8 cellular contexts compared by ENCODE assay signal in genomic region chr4:149897784-149898183, GRCh38.
DNase-seq lines count a peak whose midpoint lies in the region; ATAC-seq, FAIRE-seq and TF ChIP-seq lines count a peak whose summit lies in the region.

No MANE protein-coding gene starts in this region.

- TF ChIP-seq EP300 in SK-N-SH (IDR thresholded peaks at IDR 0.05; ENCODE audit: borderline replicate concordance in 1 of 2, low read depth in 1 of 2, low read length in 1 of 2) (no peak), HepG2 (IDR thresholded peaks at IDR 0.05; ENCODE audit: low read depth in 2 of 2, low read length in 2 of 2) (no peak), HepG2 (CRISPR knock-in tag; IDR thresholded peaks at IDR 0.05; ENCODE audit: borderline replicate concordance) (no peak)

- TF ChIP-seq RAD21 in SK-N-SH (IDR thresholded peaks at IDR 0.05; ENCODE audit: low read length) (peak; percentile 71), HepG2 (CRISPR knock-in tag; IDR thresholded peaks at IDR 0.05) (no peak)

- no peak overlapping the region for H3K4me3 ChIP-seq in HEK293 (ENCODE audit: low read depth, low read length)
- no peak overlapping the region for H3K4me3 ChIP-seq in SK-N-SH (ENCODE audit: low read depth in 2 of 2, low read length in 1 of 2)
- no peak overlapping the region for H3K4me3 ChIP-seq in HepG2 (replicated peaks in 1 of 3; ENCODE audit: insufficient read depth in 1 of 3, low read depth in 2 of 3, low read length in 3 of 3)

- POLR2A ChIA-PET in HEK293 (lab: Yijun Ruan, JAX) (no interaction called here), SK-N-SH (lab: Yijun Ruan, JAX) (no interaction called here), HepG2 (lab: Yijun Ruan, JAX) (no interaction called here)

- H3K9ac ChIP-seq in SK-N-SH (no peak overlapping the region), HepG2 (ENCODE audit: insufficient read depth, low read depth, low read length) (no peak overlapping the region)

- H3K9me3 ChIP-seq in HEK293 (ENCODE audit: control insufficient read depth, insufficient read depth, low read depth, low read length) (no peaks in the 10 kb centered on the region), SK-N-SH (no peaks in the 10 kb centered on the region), HepG2 (ENCODE audit: low read length) (no peaks in the 10 kb centered on the region)

- BruUV-seq in HepG2 (replicated peaks; lab: Mats Ljungman, UMichigan): no TSS peak

- CTCF ChIA-PET in HEK293 (lab: Yijun Ruan, JAX): interaction anchor here (0.7 to 2.6 kb wide), 5 partner anchors 11 to 528 kb away, joined by 3 to 11 read pairs (median 4); partner anchors contain the start of gene IQCM
- CTCF ChIA-PET in SK-N-SH (lab: Yijun Ruan, JAX): interaction anchor here (0.5 to 1.3 kb wide), 8 partner anchors 10 to 1611 kb away, joined by 3 to 6 read pairs (median 4); no protein-coding TSS in a partner anchor
- CTCF ChIA-PET in HepG2 (lab: Yijun Ruan, JAX; ENCODE audit: low intra/inter-chr PET ratio, low total read pairs): interaction anchor here (2.5 kb wide), 1 partner anchor 527 kb away, joined by 10 read pairs; no protein-coding TSS in a partner anchor
- CTCF ChIA-PET in activated naive CD4-positive, alpha-beta T cell treated with anti-CD3 and anti-CD28 coated beads, Interleukin-2, amount 10 ng/mL, durations not matched to agents 7 days and 5 days (lab: Charles Lee): no interaction called here

- no peak for TF ChIP-seq POLR2A in HepG2 (IDR thresholded peaks at IDR 0.05; ENCODE audit: insufficient read depth in 1 of 2, low read depth in 2 of 2, low read length in 2 of 2)

- H3K79me2 ChIP-seq in SK-N-SH (ENCODE audit: insufficient read depth) (no peaks in the 10 kb centered on the region), HepG2 (ENCODE audit: insufficient read depth, low read length) (no peaks in the 10 kb centered on the region)

- ATAC-seq in HepG2: peak; percentile 48; the same call in 1 of the 3 replicates
- no peak for ATAC-seq in HG03457 (IDR thresholded peaks at IDR 0.05; ENCODE audit: unreplicated experiment)
- ATAC-seq in stimulated activated effector memory CD8-positive, alpha-beta T cell treated with anti-CD3 and anti-CD28 coated beads, Interleukin-12 subunit alpha, Interleukin-12 subunit beta, amount 100 ng/mL, for 72 hours: no peak

- H3K4me3 Mint-ChIP-seq in activated naive CD4-positive, alpha-beta T cell treated with anti-CD3 and anti-CD28 coated beads, Interleukin-2, amount 10 ng/mL, durations not matched to agents 7 days and 5 days: no peak overlapping the region
- H3K4me3 Mint-ChIP-seq in stimulated activated effector memory CD8-positive, alpha-beta T cell treated with anti-CD3 and anti-CD28 coated beads, Interleukin-12 subunit alpha, Interleukin-12 subunit beta, amount 100 ng/mL, for 72 hours: no peak overlapping the region

- H3K36me3 Mint-ChIP-seq in activated naive CD4-positive, alpha-beta T cell treated with anti-CD3 and anti-CD28 coated beads, Interleukin-2, amount 10 ng/mL, durations not matched to agents 7 days and 5 days: no peaks in the 10 kb centered on the region
- no peaks in the 10 kb centered on the region for H3K36me3 Mint-ChIP-seq in stimulated activated effector memory CD8-positive, alpha-beta T cell treated with anti-CD3 and anti-CD28 coated beads, Interleukin-12 subunit alpha, Interleukin-12 subunit beta, amount 100 ng/mL, for 72 hours

- H3F3A ChIP-seq in SK-N-SH (replicated peaks; ENCODE audit: insufficient read depth): no peaks in the 10 kb centered on the region

- peak; percentile 21 for DNase-seq in DMS53 treated with DMSO at 0.1 percent for 48 hours (lab: John Stamatoyannopoulos, UW; ENCODE audit: unreplicated experiment)
- DNase-seq in SK-N-SH: no peak
- no peak for DNase-seq in HepG2 (ENCODE audit: low spot score)
- no peak for DNase-seq in stimulated activated CD4-positive, alpha-beta T cell treated with anti-CD3 and anti-CD28 coated beads, Interleukin-2, amount 100 ng/mL, for 24 hours
- DNase-seq in activated naive CD4-positive, alpha-beta T cell treated with anti-CD3 and anti-CD28 coated beads, Interleukin-2, amount 10 ng/mL, durations not matched to agents 7 days and 5 days: no peak
- no peak for DNase-seq in stimulated activated effector memory CD8-positive, alpha-beta T cell treated with anti-CD3 and anti-CD28 coated beads, Interleukin-12 subunit alpha, Interleukin-12 subunit beta, amount 100 ng/mL, for 72 hours (ENCODE audit: low spot score in 2 of 2)

- H3K27ac ChIP-seq in HEK293 (ENCODE audit: extremely low read depth, low read depth, low read length) (no peak overlapping the region), SK-N-SH (ENCODE audit: low read depth in 2 of 2, low read length in 1 of 2) (no peak overlapping the region), HepG2 (ENCODE audit: extremely low read length, insufficient read depth, low read length) (no peak overlapping the region)

- H3K27me3 ChIP-seq in SK-N-SH (ENCODE audit: insufficient read depth): no peaks in the 10 kb centered on the region; the same call in 1 of the 2 replicates
- no peaks in the 10 kb centered on the region for H3K27me3 ChIP-seq in HepG2 (ENCODE audit: control insufficient read depth in 1 of 2, insufficient read depth in 2 of 2, low read length in 2 of 2)

- no peak for FAIRE-seq in HepG2 (lab: Jason Lieb, UNC)

- in situ Hi-C loops in HepG2 (cut with HindIII; ENCODE audit: extremely low pct_ligation_motif_present, low pct_unique_long_range_greater_than_20kb): loop anchor here (10.0 kb wide), 1 partner anchor 523 kb away; no protein-coding TSS in a partner anchor

- H3K27me3 Mint-ChIP-seq in activated naive CD4-positive, alpha-beta T cell treated with anti-CD3 and anti-CD28 coated beads, Interleukin-2, amount 10 ng/mL, durations not matched to agents 7 days and 5 days: no peaks in the 10 kb centered on the region

- intact Hi-C loops in HepG2 (cut with micrococcal nuclease; ENCODE audit: unreplicated experiment): no loop called here

- no peak overlapping the region for H3K27ac Mint-ChIP-seq in activated naive CD4-positive, alpha-beta T cell treated with anti-CD3 and anti-CD28 coated beads, Interleukin-2, amount 10 ng/mL, durations not matched to agents 7 days and 5 days
- H3K27ac Mint-ChIP-seq in stimulated activated effector memory CD8-positive, alpha-beta T cell treated with anti-CD3 and anti-CD28 coated beads, Interleukin-12 subunit alpha, Interleukin-12 subunit beta, amount 100 ng/mL, for 72 hours: no peak overlapping the region

- H3K4me1 Mint-ChIP-seq in activated naive CD4-positive, alpha-beta T cell treated with anti-CD3 and anti-CD28 coated beads, Interleukin-2, amount 10 ng/mL, durations not matched to agents 7 days and 5 days: no peaks in the 10 kb centered on the region
- H3K4me1 Mint-ChIP-seq in stimulated activated effector memory CD8-positive, alpha-beta T cell treated with anti-CD3 and anti-CD28 coated beads, Interleukin-12 subunit alpha, Interleukin-12 subunit beta, amount 100 ng/mL, for 72 hours: no peaks in the 10 kb centered on the region

- no peaks in the 10 kb centered on the region for H3K9me2 ChIP-seq in SK-N-SH

- H3K4me1 ChIP-seq in HEK293 (ENCODE audit: control insufficient read depth, insufficient read depth, low read length): no peaks in the 10 kb centered on the region
- no peaks in the 10 kb centered on the region for H3K4me1 ChIP-seq in SK-N-SH (ENCODE audit: control insufficient read depth in 1 of 2, insufficient read depth in 2 of 2, low read depth in 1 of 2, low read length in 1 of 2)
- no peaks in the 10 kb centered on the region for H3K4me1 ChIP-seq in HepG2 (ENCODE audit: insufficient read depth, low read length)

- H3K4me2 ChIP-seq in SK-N-SH (no peak overlapping the region), HepG2 (ENCODE audit: low read depth, low read length) (no peak overlapping the region)

- H3K36me3 ChIP-seq in HEK293 (ENCODE audit: control insufficient read depth in 2 of 2, insufficient read depth in 1 of 2, low read length in 2 of 2) (no peaks in the 10 kb centered on the region), SK-N-SH (replicated peaks in 1 of 2; ENCODE audit: control insufficient read depth in 1 of 2, insufficient read depth in 2 of 2, low read length in 1 of 2) (no peaks in the 10 kb centered on the region), HepG2 (replicated peaks in 1 of 2; ENCODE audit: control insufficient read depth in 1 of 2, insufficient read depth in 2 of 2, low read length in 2 of 2) (no peaks in the 10 kb centered on the region)

- H3K9me3 Mint-ChIP-seq in activated naive CD4-positive, alpha-beta T cell treated with anti-CD3 and anti-CD28 coated beads, Interleukin-2, amount 10 ng/mL, durations not matched to agents 7 days and 5 days: no peaks in the 10 kb centered on the region
- no peaks in the 10 kb centered on the region for H3K9me3 Mint-ChIP-seq in stimulated activated effector memory CD8-positive, alpha-beta T cell treated with anti-CD3 and anti-CD28 coated beads, Interleukin-12 subunit alpha, Interleukin-12 subunit beta, amount 100 ng/mL, for 72 hours

- H2AFZ ChIP-seq in SK-N-SH (ENCODE audit: low read depth) (no peak overlapping the region), HepG2 (ENCODE audit: low read length) (no peak overlapping the region)

- TF ChIP-seq CTCF in HEK293 (tag by site-specific recombination; IDR thresholded peaks at IDR 0.05) (no peak), SK-N-SH (IDR thresholded peaks at IDR 0.05) (peak; percentile 64), HepG2 (CRISPR knock-in tag; IDR thresholded peaks at IDR 0.05) (peak; percentile 58)

- H4K20me1 ChIP-seq in SK-N-SH (ENCODE audit: insufficient read depth) (no peaks in the 10 kb centered on the region), HepG2 (ENCODE audit: insufficient read depth, low read length) (no peaks in the 10 kb centered on the region)

TF ChIP-seq in HEK293, 187 proteins besides CTCF, POLR2A, EP300 and RAD21 (continues in another document):
- no peak for TF ChIP-seq ZNF600 (tag by site-specific recombination; IDR thresholded peaks at IDR 0.05)

TF ChIP-seq in SK-N-SH, 30 proteins besides CTCF, POLR2A, EP300 and RAD21 (continues in another document):
- TF ChIP-seq RXRA (IDR thresholded peaks at IDR 0.05; ENCODE audit: borderline replicate concordance, low read depth): no peak
- TF ChIP-seq CHD2 (IDR thresholded peaks at IDR 0.05; ENCODE audit: low read length, partially characterized antibody): no peak
- peak; percentile 28 for TF ChIP-seq SMC3 (IDR thresholded peaks at IDR 0.05; ENCODE audit: low read depth, low read length)
- TF ChIP-seq RCOR1 (IDR thresholded peaks at IDR 0.05; ENCODE audit: low read length): no peak
- no peak for TF ChIP-seq FOXJ3 (CRISPR knock-in tag; IDR thresholded peaks at IDR 0.05)
- no peak for TF ChIP-seq RFX5 (IDR thresholded peaks at IDR 0.05; ENCODE audit: low read length)

TF ChIP-seq in HepG2, 621 proteins besides CTCF, POLR2A, EP300 and RAD21 (continues in another document):
- TF ChIP-seq STAG1 (CRISPR knock-in tag; IDR thresholded peaks at IDR 0.05) (peak; percentile 63), PHB2 (IDR thresholded peaks at IDR 0.05; ENCODE audit: partially characterized antibody) (no peak)
